8 cellular contexts compared by ENCODE assay signal in the genomic region with DNA sequence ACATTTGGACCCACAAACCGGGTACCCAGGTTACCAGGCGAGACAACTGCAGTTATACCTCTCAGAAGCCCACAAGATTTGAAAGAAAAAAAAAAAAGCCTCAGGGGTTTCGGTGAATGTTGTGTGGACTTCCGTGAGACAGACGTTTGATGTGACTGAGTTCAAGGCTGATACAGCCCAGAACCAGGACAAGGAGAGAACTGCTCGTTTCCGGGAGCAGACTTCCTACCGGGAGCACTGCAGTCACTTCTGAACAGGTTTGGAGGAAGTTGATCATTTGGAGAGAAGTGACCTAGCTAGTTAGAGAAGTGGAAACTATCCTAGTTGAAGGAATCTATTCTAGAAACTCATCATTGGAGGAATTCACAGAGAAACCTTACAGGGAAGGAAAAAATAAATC. TPM values are rescaled to one million over a fixed set of nuclear protein-coding genes. Genes with fewer than 3 reads are reported as not detected.
A peak's percentile ranks its signal among the peaks of the same experiment; 100 is the strongest.
DNase-seq lines count a peak whose midpoint lies in the region; ATAC-seq and TF ChIP-seq lines count a peak whose summit lies in the region.

No MANE protein-coding gene starts in this region.

- H3K79me2 ChIP-seq in MM.1S (ENCODE audit: low read length), result peaks cover 58% of the 10 kb centered on the region
- no peaks in the 10 kb centered on the region for H3K79me2 ChIP-seq in neural cell (replicated peaks; ENCODE audit: insufficient read depth, low read length)

- peak overlapping the region; percentile 91 for H3K4me3 Mint-ChIP-seq in central memory CD8-positive, alpha-beta T cell

- 0 out of 2 replicates have a peak, but pooled peaks cover 4% of the 10 kb centered on the region for H4K20me1 ChIP-seq in MM.1S (ENCODE audit: insufficient read depth, low read length)
- no peaks in the 10 kb centered on the region for H4K20me1 ChIP-seq in neural cell (ENCODE audit: insufficient read depth)

- H3K9me3 ChIP-seq in MM.1S (replicated peaks; ENCODE audit: insufficient read depth, low read length), result no peaks in the 10 kb centered on the region
- no peaks in the 10 kb centered on the region for H3K9me3 ChIP-seq in neural cell (ENCODE audit: low read length)

- DNase-seq in MM.1S (peak; percentile 50), GM03348 (ENCODE audit: low spot score) (no peak), NK-92 (lab: John Stamatoyannopoulos, UW; ENCODE audit: unreplicated experiment) (no peak)
- DNase-seq in central memory CD8-positive, alpha-beta T cell (ENCODE audit: low spot score in 2 of 2), result no peak
- DNase-seq in stimulated activated CD4-positive, alpha-beta T cell treated with anti-CD3 and anti-CD28 coated beads, Interleukin-12 subunit alpha, Interleukin-12 subunit beta, amount 100 ng/mL, for 4 hours, result no peak

- H3K4me1 Mint-ChIP-seq in central memory CD8-positive, alpha-beta T cell, result peaks cover 74% of the 10 kb centered on the region

- H3K27me3 Mint-ChIP-seq in central memory CD8-positive, alpha-beta T cell, result no peaks in the 10 kb centered on the region

- H3F3A ChIP-seq in MM.1S (ENCODE audit: insufficient read depth, low read length) (peaks cover 36% of the 10 kb centered on the region), neural cell (ENCODE audit: insufficient read depth, low read length, poor library complexity, severe bottlenecking) (no peaks in the 10 kb centered on the region)

- no peak for TF ChIP-seq CTCF in C4-2B (conservative IDR thresholded peaks at IDR 0.05)
- TF ChIP-seq CTCF in MM.1S (IDR thresholded peaks at IDR 0.05; ENCODE audit: low read length), result no peak
- no peak for TF ChIP-seq CTCF in neural cell (IDR thresholded peaks at IDR 0.05; ENCODE audit: poor library complexity, severe bottlenecking)

- peak overlapping the region; percentile 96 for H3K27ac Mint-ChIP-seq in central memory CD8-positive, alpha-beta T cell (ENCODE audit: low read depth)

- peaks cover 55% of the 10 kb centered on the region for H3K4me1 ChIP-seq in MM.1S (ENCODE audit: low read length)

- no peaks in the 10 kb centered on the region for H3K9me2 ChIP-seq in MM.1S (replicated peaks; ENCODE audit: insufficient read depth, low read length)
- no peaks in the 10 kb centered on the region for H3K9me2 ChIP-seq in neural cell (ENCODE audit: insufficient read depth, low read length)

- peak; percentile 14 for ATAC-seq in central memory CD8-positive, alpha-beta T cell (replicated peaks; ENCODE audit: extremely low read depth, poor library complexity, severe bottlenecking)
- no peak for ATAC-seq in HG02981 (IDR thresholded peaks at IDR 0.05; ENCODE audit: unreplicated experiment)

- H3K9ac ChIP-seq in MM.1S (ENCODE audit: low read length) (peak overlapping the region; percentile 74), neural cell (ENCODE audit: low read length) (no peak overlapping the region)

- H3K36me3 Mint-ChIP-seq in central memory CD8-positive, alpha-beta T cell (ENCODE audit: insufficient read depth), result peaks cover 37% of the 10 kb centered on the region

- H3K4me2 ChIP-seq in MM.1S (ENCODE audit: low read depth, low read length) (peak overlapping the region; percentile 86), neural cell (ENCODE audit: low read length) (no peak overlapping the region)

- H3K27ac ChIP-seq in C4-2B (peak overlapping the region; percentile 83), MM.1S (ENCODE audit: low read length) (peak overlapping the region; percentile 81; the same call in 1 of the 2 replicates), neural cell (ENCODE audit: low read length) (no peak overlapping the region)

- H2AFZ ChIP-seq in MM.1S (ENCODE audit: low read length) (no peak overlapping the region), neural cell (ENCODE audit: low read depth, low read length) (no peak overlapping the region)

- 0 out of 2 replicates have a peak, but pooled peaks cover 3% of the 10 kb centered on the region for H3K36me3 ChIP-seq in MM.1S (replicated peaks; ENCODE audit: insufficient read depth, low read length)
- no peaks in the 10 kb centered on the region for H3K36me3 ChIP-seq in neural cell (ENCODE audit: insufficient read depth, low read length)

- peak overlapping the region; percentile 83 for H3K4me3 ChIP-seq in MM.1S (ENCODE audit: low read length)
- H3K4me3 ChIP-seq in neural cell (ENCODE audit: low read length), result peak overlapping the region; percentile 71

- H3K9me3 Mint-ChIP-seq in central memory CD8-positive, alpha-beta T cell, result no peaks in the 10 kb centered on the region

- H3K27me3 ChIP-seq in MM.1S (replicated peaks; ENCODE audit: insufficient read depth, low read length) (no peaks in the 10 kb centered on the region), neural cell (ENCODE audit: insufficient read depth, low read depth, low read length) (no peaks in the 10 kb centered on the region)

- TF ChIP-seq RAD21 in neural cell (conservative IDR thresholded peaks at IDR 0.05), result no peak

- no peak for TF ChIP-seq EP300 in neural cell (conservative IDR thresholded peaks at IDR 0.05; ENCODE audit: poor library complexity, severe bottlenecking)

TF ChIP-seq in neural cell, 6 proteins besides CTCF, POLR2A, EP300 and RAD21:
- TF ChIP-seq EZH2 (IDR thresholded peaks at IDR 0.05; ENCODE audit: borderline replicate concordance, insufficient read depth, low read length, poor library complexity, severe bottlenecking), result no peak
- no peak for TF ChIP-seq MXI1 (conservative IDR thresholded peaks at IDR 0.05; ENCODE audit: poor library complexity, severe bottlenecking)
- TF ChIP-seq TAF1 (IDR thresholded peaks at IDR 0.05; ENCODE audit: low read depth), result no peak
- TF ChIP-seq, protein P1, sequence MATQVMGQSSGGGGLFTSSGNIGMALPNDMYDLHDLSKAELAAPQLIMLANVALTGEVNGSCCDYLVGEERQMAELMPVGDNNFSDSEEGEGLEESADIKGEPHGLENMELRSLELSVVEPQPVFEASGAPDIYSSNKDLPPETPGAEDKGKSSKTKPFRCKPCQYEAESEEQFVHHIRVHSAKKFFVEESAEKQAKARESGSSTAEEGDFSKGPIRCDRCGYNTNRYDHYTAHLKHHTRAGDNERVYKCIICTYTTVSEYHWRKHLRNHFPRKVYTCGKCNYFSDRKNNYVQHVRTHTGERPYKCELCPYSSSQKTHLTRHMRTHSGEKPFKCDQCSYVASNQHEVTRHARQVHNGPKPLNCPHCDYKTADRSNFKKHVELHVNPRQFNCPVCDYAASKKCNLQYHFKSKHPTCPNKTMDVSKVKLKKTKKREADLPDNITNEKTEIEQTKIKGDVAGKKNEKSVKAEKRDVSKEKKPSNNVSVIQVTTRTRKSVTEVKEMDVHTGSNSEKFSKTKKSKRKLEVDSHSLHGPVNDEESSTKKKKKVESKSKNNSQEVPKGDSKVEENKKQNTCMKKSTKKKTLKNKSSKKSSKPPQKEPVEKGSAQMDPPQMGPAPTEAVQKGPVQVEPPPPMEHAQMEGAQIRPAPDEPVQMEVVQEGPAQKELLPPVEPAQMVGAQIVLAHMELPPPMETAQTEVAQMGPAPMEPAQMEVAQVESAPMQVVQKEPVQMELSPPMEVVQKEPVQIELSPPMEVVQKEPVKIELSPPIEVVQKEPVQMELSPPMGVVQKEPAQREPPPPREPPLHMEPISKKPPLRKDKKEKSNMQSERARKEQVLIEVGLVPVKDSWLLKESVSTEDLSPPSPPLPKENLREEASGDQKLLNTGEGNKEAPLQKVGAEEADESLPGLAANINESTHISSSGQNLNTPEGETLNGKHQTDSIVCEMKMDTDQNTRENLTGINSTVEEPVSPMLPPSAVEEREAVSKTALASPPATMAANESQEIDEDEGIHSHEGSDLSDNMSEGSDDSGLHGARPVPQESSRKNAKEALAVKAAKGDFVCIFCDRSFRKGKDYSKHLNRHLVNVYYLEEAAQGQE (IDR thresholded peaks at IDR 0.05; ENCODE audit: borderline replicate concordance), result no peak
- no peak for TF ChIP-seq SMC3 (conservative IDR thresholded peaks at IDR 0.05; ENCODE audit: poor library complexity)
- no peak for TF ChIP-seq POLR2AphosphoS5 (IDR thresholded peaks at IDR 0.05)

RNA-seq across cellular contexts. Expression of a gene that starts 0.8 kb away (rescaled TPM):
- polyA plus RNA-seq in neural cell, result 15.2 and 40.8 TPM in 2 replicates
- polyA minus RNA-seq in neural cell, result 24.8 and 32.9 TPM in 2 replicates

RNA-seq across cellular contexts. Expression of a gene that starts 3.3 kb away (rescaled TPM):
- polyA plus RNA-seq in neural cell, result 15.9 and 17.8 TPM in 2 replicates
- 12.4 and 14.9 TPM in 2 replicates for polyA minus RNA-seq in neural cell

RNA-seq across cellular contexts. Expression of a gene that starts 13.0 kb away (rescaled TPM):
- polyA plus RNA-seq in neural cell, result 1.3 and 1.6 TPM in 2 replicates
- polyA minus RNA-seq in neural cell, result 4.7 and 4.9 TPM in 2 replicates

RNA-seq across cellular contexts. Expression of a gene that starts 26.0 kb away (rescaled TPM):
- 0.25 TPM in 1 of 2 replicates, not detected in the other for polyA plus RNA-seq in neural cell
- polyA minus RNA-seq in neural cell, result not detected in 2 replicates

RNA-seq across cellular contexts. Expression of a gene that starts 51.3 kb away (rescaled TPM):
- polyA plus RNA-seq in neural cell, result 7.7 and 8.2 TPM in 2 replicates
- polyA minus RNA-seq in neural cell, result 4.6 and 6.3 TPM in 2 replicates
